In genomic region chr11:64844330-64845124, GRCh38 we compare ENCODE assay signal across 8 cellular contexts. TPM values are rescaled to one million over a fixed set of nuclear protein-coding genes. Genes with fewer than 3 reads are reported as not detected.
DNase-seq lines count a peak whose midpoint lies in the region; ATAC-seq and TF ChIP-seq lines count a peak whose summit lies in the region.

CDC42BPG (minus strand) TSS chr11:64844653; CDS start chr11:64844569, 84 bp downstream.

- H3K9me2 ChIP-seq in OCI-LY7 (ENCODE audit: insufficient read depth, low read length): no peaks in the 10 kb centered on the region

- ATAC-seq in GM19324 (IDR thresholded peaks at IDR 0.05; ENCODE audit: low FRiP score, unreplicated experiment): no peak
- no peak for ATAC-seq in GM19467 (IDR thresholded peaks at IDR 0.05; ENCODE audit: unreplicated experiment)

- H3K4me2 ChIP-seq in OCI-LY7 (ENCODE audit: low read length): peak within 1 kb of the TSS; percentile 74

- TF ChIP-seq CTCF in OCI-LY7 (conservative IDR thresholded peaks at IDR 0.05; ENCODE audit: low read length): peak; percentile 72
- peak; percentile 35 for TF ChIP-seq CTCF in fibroblast of mammary gland (conservative IDR thresholded peaks at IDR 0.05; ENCODE audit: control insufficient read depth, insufficient read depth, low read depth, low read length)
- TF ChIP-seq CTCF in nephron (IDR thresholded peaks at IDR 0.05; ENCODE audit: unreplicated experiment in 3 of 3): peak; percentile 56 to 66 (median 62)

- DNase-seq in DMS53 treated with DMSO at 0.1 percent for 48 hours (lab: John Stamatoyannopoulos, UW; ENCODE audit: unreplicated experiment) (peak; percentile 87), OCI-LY7 (ENCODE audit: low spot score) (peak; percentile 80), fibroblast of mammary gland (ENCODE audit: low read depth) (peak; percentile 49)
- no peak for DNase-seq in Jurkat, Clone E6-1 (ENCODE audit: low read depth, low spot score)
- DNase-seq in activated T-helper 1 cell treated with anti-CD3 and anti-CD28 coated beads, Interleukin-2, amount 50 U/mL, for 16 hours (ENCODE audit: low read depth in 1 of 2, low spot score in 1 of 2): peak; percentile 44 to 62

- H2AFZ ChIP-seq in OCI-LY7 (ENCODE audit: low read length): peak within 1 kb of the TSS; percentile 72

- POLR2A ChIA-PET in OCI-LY7 (lab: Charles Lee): interaction anchor here (0.5 to 1.6 kb wide), 3 partner anchors 15 to 1813 kb away, joined by 5 to 10 read pairs (median 5); no protein-coding TSS in a partner anchor

- H3K27ac ChIP-seq in OCI-LY7 (ENCODE audit: low read depth, low read length, poor library complexity, severe bottlenecking): peak within 1 kb of the TSS; percentile 38

- peak within 1 kb of the TSS; percentile 83 to 84 (median 84) for H3K4me3 Mint-ChIP-seq in nephron

- no peaks in the 10 kb centered on the region for H3K9me3 ChIP-seq in OCI-LY7 (ENCODE audit: low read length)

- H3K36me3 Mint-ChIP-seq in nephron (ENCODE audit: low read depth): no peaks in the 10 kb centered on the region

- peak within 1 kb of the TSS; percentile 45 to 72 (median 52) for H3K27ac Mint-ChIP-seq in nephron

- no peaks in the 10 kb centered on the region for H3K36me3 ChIP-seq in OCI-LY7 (ENCODE audit: insufficient read depth, low read length)

- H3K4me1 Mint-ChIP-seq in nephron: peaks cover 9% of the 10 kb centered on the region

- CTCF ChIA-PET in OCI-LY7 (lab: Charles Lee; ENCODE audit: unreplicated experiment): interaction anchor here (0.6 to 1.1 kb wide), 3 partner anchors 19 to 43 kb away, joined by 4 to 6 read pairs (median 5); no protein-coding TSS in a partner anchor

- H3K79me2 ChIP-seq in OCI-LY7 (ENCODE audit: insufficient read depth, low read depth, low read length): no peaks in the 10 kb centered on the region

- H3K27me3 Mint-ChIP-seq in nephron (ENCODE audit: low read depth): peaks cover 16% of the 10 kb centered on the region

- intact Hi-C loops in OCI-LY7 (cut with micrococcal nuclease; ENCODE audit: unreplicated experiment): loop anchor here (1.0 to 10.0 kb wide), 5 partner anchors 42 to 470 kb away; partner anchors contain the start of genes CDC42EP2, CDCA5, SNX15 and ZFPL1

- BruUV-seq in OCI-LY7 (replicated peaks; lab: Mats Ljungman, UMichigan): no TSS peak

- no peaks in the 10 kb centered on the region for H4K20me1 ChIP-seq in OCI-LY7 (ENCODE audit: insufficient read depth, low read length)

- peaks cover 47% of the 10 kb centered on the region for H3K4me1 ChIP-seq in OCI-LY7 (ENCODE audit: insufficient read depth, low read length, poor library complexity, severe bottlenecking)

- peak within 1 kb of the TSS; percentile 48 for H3K4me3 ChIP-seq in Jurkat, Clone E6-1 (ENCODE audit: low read length)
- peak within 1 kb of the TSS; percentile 71 for H3K4me3 ChIP-seq in OCI-LY7 (ENCODE audit: low read depth, low read length, poor library complexity, severe bottlenecking)
- H3K4me3 ChIP-seq in fibroblast of mammary gland (ENCODE audit: control insufficient read depth, low read depth, low read length): no peak within 1 kb of the TSS

- no peaks in the 10 kb centered on the region for H3K9me3 Mint-ChIP-seq in nephron

RNA-seq across cellular contexts. Expression of gene CDC42BPG, which starts in this region (rescaled TPM):
- 4.6 TPM for polyA plus RNA-seq in Jurkat, Clone E6-1 (2012; ENCODE audit: insufficient read depth, insufficient read length)
- 4.9 TPM in 2 replicates for total RNA-seq in OCI-LY7 (2014; rRNA removed; shearing (Covaris generic))
- 3.5 and 5.1 TPM in 2 replicates for total RNA-seq in OCI-LY7 (2022)
